Comparison of ENCODE assay signal across 27 cellular contexts in the genomic region with DNA sequence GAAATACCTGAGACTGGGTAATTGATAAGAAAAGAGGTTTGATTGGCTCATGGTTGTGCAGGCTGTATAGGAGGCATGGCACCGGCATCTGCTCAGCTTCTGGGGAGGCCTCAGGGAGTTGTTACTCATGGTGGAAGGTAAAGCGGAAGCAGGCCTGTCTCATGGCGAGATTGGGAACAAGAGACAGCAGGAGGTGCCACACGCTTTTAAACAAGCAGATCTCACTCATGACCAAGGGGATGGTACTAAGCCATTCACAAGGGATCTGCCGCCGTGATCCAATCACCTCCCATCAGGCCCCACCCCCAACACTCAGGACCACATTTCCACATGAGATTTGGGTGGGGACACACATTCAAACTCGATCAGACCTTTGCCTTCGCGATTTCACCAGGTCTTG.
"Had no signal": no experiment of that assay in that cellular context is flagged by ENCODE, and none has a peak within 500 bp of the region (broad histone marks: within the 10 kb centered on the region; RNA-seq: fewer than 3 reads in every experiment).

No MANE protein-coding gene starts in this region.

- H3K4me1 ChIP-seq: body of pancreas, esophagus squamous epithelium had no signal

- H3K27ac ChIP-seq: body of pancreas, epithelial cell of prostate, esophagus squamous epithelium had no signal

- H3K4me3 ChIP-seq: body of pancreas, esophagus squamous epithelium had no signal

- FAIRE-seq: colon, endometrium, endothelial cell of umbilical vein, frontal cortex had no signal

- H3K36me3 ChIP-seq: esophagus squamous epithelium had no signal

- ATAC-seq: activated CD8-positive, alpha-beta T cell treated with anti-CD3 and anti-CD28 coated beads for 36 hours; activated T-cell treated with anti-CD3 and anti-CD28 coated beads, Interleukin-2, amount 50 U/mL, for 4 hours; activated T-helper 17 cell treated with anti-CD3 and anti-CD28 coated beads, Interleukin-2, amount 50 U/mL, for 72 hours; body of pancreas; WTC11 had no signal

- H3K27me3 ChIP-seq: body of pancreas had no signal

- H3K9me3 ChIP-seq: body of pancreas, esophagus squamous epithelium had no signal

- DNase-seq: activated CD4-positive, alpha-beta T cell treated with anti-CD3 and anti-CD28 coated beads for 1 hour; activated CD4-positive, alpha-beta T cell treated with anti-CD3 and anti-CD28 coated beads for 4 hours; activated CD4-positive, alpha-beta T cell treated with anti-CD3 and anti-CD28 coated beads, Interleukin-2, amount 10 ng/mL, durations not matched to agents 7 days and 5 days; activated CD4-positive, alpha-beta T cell treated with anti-CD3 and anti-CD28 coated beads, Interleukin-2, amount 50 U/mL, for 48 hours; activated CD8-positive, alpha-beta memory T cell treated with anti-CD3 and anti-CD28 coated beads for 24 hours; activated CD8-positive, alpha-beta T cell treated with anti-CD3 and anti-CD28 coated beads for 36 hours; activated effector memory CD4-positive, alpha-beta T cell treated with Interleukin-2 at 50 U/mL for 16 hours; activated gamma-delta T cell treated with Interleukin-2 at 50 U/mL for 16 hours; activated naive CD4-positive, alpha-beta T cell treated with anti-CD3 and anti-CD28 coated beads, Interleukin-2, amount 50 U/mL, for 16 hours; activated naive CD4-positive, alpha-beta T cell treated with Interleukin-2 at 50 U/mL for 16 hours; activated T-cell treated with anti-CD3 and anti-CD28 coated beads, Interleukin-2, amount 50 U/mL, for 4 hours; amygdala; aorta; body of pancreas; caudate nucleus; cortex of kidney; dermis blood vessel endothelial cell; effector CD4-positive, alpha-beta T cell; esophagus squamous epithelium; head of caudate nucleus had no signal
